Comparison of ENCODE assay signal across 10 cellular contexts in genomic region chr5:172789687-172790495, GRCh38. TPM values are rescaled to one million over a fixed set of nuclear protein-coding genes. Genes with fewer than 3 reads are reported as not detected.
A peak's percentile ranks its signal among the peaks of the same experiment; 100 is the strongest.
DNase-seq lines count a peak whose midpoint lies in the region; ATAC-seq and TF ChIP-seq lines count a peak whose summit lies in the region.
"Had no signal": no experiment of that assay in that cellular context is flagged by ENCODE, and none has a peak within 500 bp of the region (broad histone marks: within the 10 kb centered on the region; RNA-seq: fewer than 3 reads in every experiment).

No MANE protein-coding gene starts in this region.

- H3K9me3 ChIP-seq in ascending aorta (no peaks in the 10 kb centered on the region), skeletal muscle tissue (ENCODE audit: control insufficient read depth in 3 of 3, low read length in 3 of 3) (no peaks in the 10 kb centered on the region)

- no peak for TF ChIP-seq CTCF in ascending aorta (IDR thresholded peaks at IDR 0.05)

- H3K27ac ChIP-seq in ascending aorta (peak overlapping the region; percentile 94 to 95), skeletal muscle tissue (ENCODE audit: low read depth, low read length) (peak overlapping the region; percentile 74)

- H3K4me3 ChIP-seq in ascending aorta: no peak overlapping the region
- no peak overlapping the region for H3K4me3 ChIP-seq in skeletal muscle tissue (ENCODE audit: low read length in 3 of 3)

- H3K9ac ChIP-seq in skeletal muscle tissue (ENCODE audit: low read depth in 1 of 3, low read length in 3 of 3): peak overlapping the region; percentile 18 to 66 (median 57)

- DNase-seq in ELF-1 (ENCODE audit: low read depth, low spot score): peak; percentile 50
- DNase-seq in ascending aorta (ENCODE audit: low spot score in 2 of 2): peak in 1 of 2 donors; percentile 73
- peak; percentile 53 for DNase-seq in kidney tubule cell (ENCODE audit: low spot score)
- DNase-seq in activated CD8-positive, alpha-beta memory T cell treated with anti-CD3 and anti-CD28 coated beads, Interleukin-2, amount 50 U/mL, for 4 hours: no peak
- no peak for DNase-seq in SHP77 treated with DMSO at 0.1 percent for 48 hours (lab: John Stamatoyannopoulos, UW)
- no peak for DNase-seq in NCI-H446 (lab: John Stamatoyannopoulos, UW)
- DNase-seq: activated naive CD4-positive, alpha-beta T cell treated with Interleukin-2 at 50 U/mL for 16 hours; foreskin melanocyte had no signal

- no peaks in the 10 kb centered on the region for H3K36me3 ChIP-seq in ascending aorta
- no peaks in the 10 kb centered on the region for H3K36me3 ChIP-seq in skeletal muscle tissue (ENCODE audit: control insufficient read depth in 3 of 3, insufficient read depth in 3 of 3, low read length in 3 of 3)

- H3K27me3 ChIP-seq in ascending aorta: no peaks in the 10 kb centered on the region
- H3K27me3 ChIP-seq in skeletal muscle tissue (ENCODE audit: control insufficient read depth in 3 of 3, insufficient read depth in 3 of 3, low read length in 3 of 3): no peaks in the 10 kb centered on the region

- H3K4me1 ChIP-seq in ascending aorta (peaks cover 32 to 63% of the 10 kb centered on the region in 2 donors), skeletal muscle tissue (ENCODE audit: control insufficient read depth in 3 of 3, insufficient read depth in 3 of 3, low read length in 3 of 3) (peaks cover 54 to 60% (median 60%) of the 10 kb centered on the region in 3 donors)

- ATAC-seq in GM19324 (IDR thresholded peaks at IDR 0.05; ENCODE audit: low FRiP score, unreplicated experiment): no peak

- intact Hi-C loops in ascending aorta (cut with DNase I): loop anchor here (1.0 kb wide), 1 partner anchor 12 kb away; no protein-coding TSS in a partner anchor

RNA-seq across cellular contexts. Expression of gene DUSP1, which starts 18.9 kb away (rescaled TPM):
- total RNA-seq in ascending aorta (3,919 TPM), skeletal muscle tissue (67.3 TPM)

RNA-seq across cellular contexts. Expression of gene ERGIC1, which starts 44.2 kb away (rescaled TPM):
- 184 TPM for total RNA-seq in ascending aorta
- 46.4 TPM for total RNA-seq in skeletal muscle tissue

Comparison
In these comparisons a context has a peak if more than half of its experiments do, and no peak if none do; other contexts are left out.
1. DNase-seq: peak in ELF-1 (single experiment) and kidney tubule cell (single experiment); none in activated CD8-positive, alpha-beta memory T cell treated with anti-CD3 and anti-CD28 coated beads, Interleukin-2, amount 50 U/mL, for 4 hours (single experiment), SHP77 treated with DMSO at 0.1 percent for 48 hours (single experiment) and NCI-H446 (0 of 2).
2. RNA of gene DUSP1, which starts 18.9 kb away (total RNA-seq): 3,919 TPM in ascending aorta (single experiment); 67.3 TPM in skeletal muscle tissue (single experiment); every median in the first group is over 10 times any median in the second.